Comparison of ENCODE assay signal across 8 cellular contexts in genomic region chr1:37553598-37553926, GRCh38. TPM values are rescaled to one million over a fixed set of nuclear protein-coding genes. Genes with fewer than 3 reads are reported as not detected.
A peak's percentile ranks its signal among the peaks of the same experiment; 100 is the strongest.
DNase-seq lines count a peak whose midpoint lies in the region; ATAC-seq and TF ChIP-seq lines count a peak whose summit lies in the region.

No MANE protein-coding gene starts in this region.

- TF ChIP-seq CTCF in suprapubic skin (IDR thresholded peaks at IDR 0.05) = no peak

- H3K4me3 ChIP-seq in iPS-18a (ENCODE audit: low read length) (peak overlapping the region; percentile 81), suprapubic skin (peak overlapping the region; percentile 85)

- peak; percentile 25 for DNase-seq in activated CD4-positive, alpha-beta T cell treated with anti-CD3 and anti-CD28 coated beads for 36 hours
- DNase-seq in activated CD4-positive, alpha-beta T cell treated with anti-CD3 and anti-CD28 coated beads for 4 hours = no peak
- DNase-seq in activated CD8-positive, alpha-beta T cell treated with anti-CD3 and anti-CD28 coated beads, Interleukin-2, amount 10 ng/mL, durations not matched to agents 7 days and 5 days = no peak
- DNase-seq in suprapubic skin (ENCODE audit: low spot score in 2 of 2) (peak in 1 of 2 donors; percentile 62), DMS153 (lab: John Stamatoyannopoulos, UW) (no peak)
- no peak for DNase-seq in stimulated activated CD8-positive, alpha-beta memory T cell treated with anti-CD3 and anti-CD28 coated beads, Interleukin-4, amount 100 ng/mL, for 48 hours

- CTCF ChIA-PET in activated CD4-positive, alpha-beta T cell treated with anti-CD3 and anti-CD28 coated beads for 36 hours (lab: Charles Lee) = interaction anchor here (0.6 to 2.4 kb wide), 7 partner anchors 11 to 270 kb away, joined by 3 to 9 read pairs (median 3); partner anchors contain the start of gene MEAF6
- CTCF ChIA-PET in activated CD8-positive, alpha-beta T cell treated with anti-CD3 and anti-CD28 coated beads, Interleukin-2, amount 10 ng/mL, durations not matched to agents 7 days and 5 days (lab: Charles Lee) = interaction anchor here (1.0 to 2.5 kb wide), 4 partner anchors 40 to 128 kb away, joined by 3 to 13 read pairs (median 6); partner anchors contain the start of gene MEAF6

- peaks cover 20% of the 10 kb centered on the region for H3K36me3 ChIP-seq in iPS-18a (ENCODE audit: control insufficient read depth, low read depth, low read length)
- H3K36me3 ChIP-seq in suprapubic skin = peaks cover 9% of the 10 kb centered on the region

- intact Hi-C loops in activated CD4-positive, alpha-beta T cell treated with anti-CD3 and anti-CD28 coated beads for 36 hours (cut with DNase I, micrococcal nuclease) = loop anchor here (5.0 kb wide), 2 partner anchors 81 to 96 kb away; partner anchors contain the start of gene ZC3H12A (in 1 of the 2)

- peaks cover 34% of the 10 kb centered on the region for H3K36me3 Mint-ChIP-seq in activated CD4-positive, alpha-beta T cell treated with anti-CD3 and anti-CD28 coated beads for 36 hours (ENCODE audit: low read depth)
- peaks cover 36% of the 10 kb centered on the region for H3K36me3 Mint-ChIP-seq in activated CD8-positive, alpha-beta T cell treated with anti-CD3 and anti-CD28 coated beads, Interleukin-2, amount 10 ng/mL, durations not matched to agents 7 days and 5 days (ENCODE audit: low read depth)

- peak overlapping the region; percentile 73 for H3K9ac ChIP-seq in iPS-18a (ENCODE audit: low read length)

- peak; percentile 17 for ATAC-seq in activated CD4-positive, alpha-beta T cell treated with anti-CD3 and anti-CD28 coated beads for 36 hours
- no peak for ATAC-seq in activated CD8-positive, alpha-beta T cell treated with anti-CD3 and anti-CD28 coated beads, Interleukin-2, amount 10 ng/mL, durations not matched to agents 7 days and 5 days
- no peak for ATAC-seq in GM21723 (IDR thresholded peaks at IDR 0.05; ENCODE audit: unreplicated experiment)

- H3K27me3 Mint-ChIP-seq in activated CD4-positive, alpha-beta T cell treated with anti-CD3 and anti-CD28 coated beads for 36 hours = no peaks in the 10 kb centered on the region
- peaks cover 2% of the 10 kb centered on the region for H3K27me3 Mint-ChIP-seq in activated CD8-positive, alpha-beta T cell treated with anti-CD3 and anti-CD28 coated beads, Interleukin-2, amount 10 ng/mL, durations not matched to agents 7 days and 5 days (ENCODE audit: low read depth)

- H3K9me3 ChIP-seq in iPS-18a (ENCODE audit: control insufficient read depth, low read depth, low read length) (no peaks in the 10 kb centered on the region), suprapubic skin (no peaks in the 10 kb centered on the region)

- POLR2A ChIA-PET in activated CD4-positive, alpha-beta T cell treated with anti-CD3 and anti-CD28 coated beads for 36 hours (lab: Charles Lee) = interaction anchor here (0.6 to 2.0 kb wide), 3 partner anchors 39 to 255 kb away, joined by 4 to 8 read pairs (median 7); partner anchors contain the start of genes C1orf122, MEAF6 and YRDC
- POLR2A ChIA-PET in activated CD8-positive, alpha-beta T cell treated with anti-CD3 and anti-CD28 coated beads, Interleukin-2, amount 10 ng/mL, durations not matched to agents 7 days and 5 days (lab: Charles Lee) = interaction anchor here (0.6 to 2.4 kb wide), 7 partner anchors 11 to 137 kb away, joined by 3 to 11 read pairs (median 4); partner anchors contain the start of genes MEAF6 and ZC3H12A

- peak overlapping the region; percentile 95 for H3K27ac Mint-ChIP-seq in activated CD4-positive, alpha-beta T cell treated with anti-CD3 and anti-CD28 coated beads for 36 hours
- H3K27ac Mint-ChIP-seq in activated CD8-positive, alpha-beta T cell treated with anti-CD3 and anti-CD28 coated beads, Interleukin-2, amount 10 ng/mL, durations not matched to agents 7 days and 5 days = peak overlapping the region; percentile 94

- H3K27me3 ChIP-seq in iPS-18a (ENCODE audit: control insufficient read depth, insufficient read depth, low read length) (no peaks in the 10 kb centered on the region), suprapubic skin (no peaks in the 10 kb centered on the region)

- peaks cover 38% of the 10 kb centered on the region for H3K4me1 Mint-ChIP-seq in activated CD4-positive, alpha-beta T cell treated with anti-CD3 and anti-CD28 coated beads for 36 hours
- peaks cover 56% of the 10 kb centered on the region for H3K4me1 Mint-ChIP-seq in activated CD8-positive, alpha-beta T cell treated with anti-CD3 and anti-CD28 coated beads, Interleukin-2, amount 10 ng/mL, durations not matched to agents 7 days and 5 days (ENCODE audit: low read depth)

- no peak for TF ChIP-seq POLR2A in suprapubic skin (IDR thresholded peaks at IDR 0.05)

- peak overlapping the region; percentile 92 for H3K4me3 Mint-ChIP-seq in activated CD4-positive, alpha-beta T cell treated with anti-CD3 and anti-CD28 coated beads for 36 hours
- peak overlapping the region; percentile 85 for H3K4me3 Mint-ChIP-seq in activated CD8-positive, alpha-beta T cell treated with anti-CD3 and anti-CD28 coated beads, Interleukin-2, amount 10 ng/mL, durations not matched to agents 7 days and 5 days

- H3K9me3 Mint-ChIP-seq in activated CD4-positive, alpha-beta T cell treated with anti-CD3 and anti-CD28 coated beads for 36 hours (ENCODE audit: low read depth) = no peaks in the 10 kb centered on the region
- H3K9me3 Mint-ChIP-seq in activated CD8-positive, alpha-beta T cell treated with anti-CD3 and anti-CD28 coated beads, Interleukin-2, amount 10 ng/mL, durations not matched to agents 7 days and 5 days (ENCODE audit: insufficient read depth) = no peaks in the 10 kb centered on the region

- TF ChIP-seq EP300 in suprapubic skin (IDR thresholded peaks at IDR 0.05) = no peak

- 3% methylated on average over 9 of the region's 11 CpGs for WGBS in suprapubic skin

- peaks cover 9% of the 10 kb centered on the region for H3K4me1 ChIP-seq in iPS-18a (ENCODE audit: control insufficient read depth, low read depth, low read length)
- H3K4me1 ChIP-seq in suprapubic skin = peaks cover 32% of the 10 kb centered on the region

- H3K27ac ChIP-seq in iPS-18a (ENCODE audit: low read length) (no peak overlapping the region), suprapubic skin (peak overlapping the region; percentile 86)

RNA-seq across cellular contexts. Expression of gene SNIP1, which starts 0.5 kb away (rescaled TPM):
- 10 to 100 TPM; 18.7 to 21.3 TPM for total RNA-seq in activated CD4-positive, alpha-beta T cell treated with anti-CD3 and anti-CD28 coated beads for 36 hours
- 10 to 100 TPM; 24.1 to 27.7 TPM for total RNA-seq in activated CD8-positive, alpha-beta T cell treated with anti-CD3 and anti-CD28 coated beads, Interleukin-2, amount 10 ng/mL, durations not matched to agents 7 days and 5 days
- total RNA-seq in suprapubic skin = 10 to 100 TPM; 13.5 to 23.4 (median 15.6) TPM

RNA-seq across cellular contexts. Expression of gene DNALI1, which starts 3.2 kb away (rescaled TPM):
- total RNA-seq in activated CD4-positive, alpha-beta T cell treated with anti-CD3 and anti-CD28 coated beads for 36 hours = under 1 TPM in 1 of 2 experiments, not detected in 1; 0.16 TPM
- not detected for total RNA-seq in activated CD8-positive, alpha-beta T cell treated with anti-CD3 and anti-CD28 coated beads, Interleukin-2, amount 10 ng/mL, durations not matched to agents 7 days and 5 days
- 1 to 10 TPM in 1 of 4 donors, under 1 TPM in 3; 0.70 to 1.7 (median 0.85) TPM for total RNA-seq in suprapubic skin

RNA-seq across cellular contexts. Expression of gene MEAF6, which starts 39.0 kb away (rescaled TPM):
- 10 to 100 TPM; 66.8 to 72.2 TPM for total RNA-seq in activated CD4-positive, alpha-beta T cell treated with anti-CD3 and anti-CD28 coated beads for 36 hours
- 10 to 100 TPM; 70.8 to 73.0 TPM for total RNA-seq in activated CD8-positive, alpha-beta T cell treated with anti-CD3 and anti-CD28 coated beads, Interleukin-2, amount 10 ng/mL, durations not matched to agents 7 days and 5 days
- total RNA-seq in suprapubic skin = 100 to 1,000 TPM in 1 of 4 donors, 10 to 100 TPM in 3; 63.6 to 105 (median 68.7) TPM

RNA-seq across cellular contexts. Expression of gene GNL2, which starts 42.2 kb away (rescaled TPM):
- 10 to 100 TPM; 82.3 to 98.8 TPM for total RNA-seq in activated CD4-positive, alpha-beta T cell treated with anti-CD3 and anti-CD28 coated beads for 36 hours
- total RNA-seq in activated CD8-positive, alpha-beta T cell treated with anti-CD3 and anti-CD28 coated beads, Interleukin-2, amount 10 ng/mL, durations not matched to agents 7 days and 5 days = 10 to 100 TPM; 50.8 to 54.4 TPM
- 10 to 100 TPM; 42.0 to 94.8 (median 48.5) TPM for total RNA-seq in suprapubic skin
